Comparison of ENCODE assay signal across 1 cellular context in genomic region chr5:175859916-175860315, GRCh38.
TF ChIP-seq lines count a peak whose summit lies in the region.

No MANE protein-coding gene starts in this region.

TF ChIP-seq in HCT116, 20 proteins besides CTCF, POLR2A, EP300 and RAD21 (continued from another document):
- TF ChIP-seq ZBTB33 (IDR thresholded peaks at IDR 0.05; ENCODE audit: extremely low read depth, insufficient replicate concordance, low read length) (no peak), EZH2phosphoT487 (IDR thresholded peaks at IDR 0.05; ENCODE audit: borderline replicate concordance) (no peak)
